17 cellular contexts compared by ENCODE assay signal in genomic region chrX:9862525-9862924, GRCh38.
"Had no signal": no experiment of that assay in that cellular context is flagged by ENCODE, and none has a peak within 500 bp of the region (broad histone marks: within the 10 kb centered on the region; RNA-seq: fewer than 3 reads in every experiment).

No MANE protein-coding gene starts in this region.

- FAIRE-seq: endometrium, small intestine had no signal

- H3K4me1 ChIP-seq: ascending aorta, esophagus muscularis mucosa, prostate gland, transverse colon had no signal

- H3K27ac ChIP-seq: ascending aorta, dorsolateral prefrontal cortex, esophagus muscularis mucosa, prostate gland, transverse colon had no signal

- H3K9me3 ChIP-seq: ascending aorta, prostate gland, transverse colon had no signal

- ATAC-seq: right cardiac atrium had no signal

- H3K4me3 ChIP-seq: ascending aorta, dorsolateral prefrontal cortex, esophagus muscularis mucosa, lung, prostate gland, transverse colon had no signal

- H3K27me3 ChIP-seq: ascending aorta, esophagus muscularis mucosa, transverse colon had no signal

- DNase-seq: activated CD4-positive, CD25-positive, alpha-beta regulatory T cell treated with anti-CD3 and anti-CD28 coated beads, Interleukin-2, amount 50 U/mL, for 72 hours; activated naive CD4-positive, alpha-beta T cell treated with anti-CD3 and anti-CD28 coated beads, Interleukin-2, amount 10 ng/mL, durations not matched to agents 7 days and 5 days; activated T-cell treated with anti-CD3 and anti-CD28 coated beads, Interleukin-2, amount 50 U/mL, for 1 hour; dorsolateral prefrontal cortex; islet precursor cell; nephron progenitor cell; occipital lobe; right cardiac atrium; small intestine; stimulated activated CD4-positive, alpha-beta T cell treated with anti-CD3 and anti-CD28 coated beads, Interleukin-4, amount 100 ng/mL, for 24 hours; stimulated activated naive CD4-positive, alpha-beta T cell; transverse colon had no signal

- H3K36me3 ChIP-seq: ascending aorta, esophagus muscularis mucosa, prostate gland, transverse colon had no signal
